11 cellular contexts compared by ENCODE assay signal in genomic region chr9:127943011-127943662, GRCh38. TPM values are rescaled to one million over a fixed set of nuclear protein-coding genes. Genes with fewer than 3 reads are reported as not detected.
DNase-seq lines count a peak whose midpoint lies in the region; ATAC-seq and TF ChIP-seq lines count a peak whose summit lies in the region.
"Had no signal": no experiment of that assay in that cellular context is flagged by ENCODE, and none has a peak within 500 bp of the region (broad histone marks: within the 10 kb centered on the region; RNA-seq: fewer than 3 reads in every experiment).

No MANE protein-coding gene starts in this region.

- peak; percentile 6 to 14 for ATAC-seq in activated T-cell treated with anti-CD3 and anti-CD28 coated beads, Interleukin-2, amount 50 U/mL, for 72 hours (replicated peaks in 1 of 2)
- no peak for ATAC-seq in PC-3
- ATAC-seq in GM21717 (IDR thresholded peaks at IDR 0.05; ENCODE audit: unreplicated experiment): no peak

- no peaks in the 10 kb centered on the region for H3F3A ChIP-seq in PC-3 (ENCODE audit: low read length, unreplicated experiment)

- no peaks in the 10 kb centered on the region for H3K9me3 ChIP-seq in PC-3 (ENCODE audit: low read length)
- H3K9me3 ChIP-seq in effector memory CD4-positive, alpha-beta T cell (ENCODE audit: control insufficient read depth, low read length): no peaks in the 10 kb centered on the region
- H3K9me3 ChIP-seq: stomach had no signal

- DNase-seq in activated T-cell treated with anti-CD3 and anti-CD28 coated beads, Interleukin-2, amount 50 U/mL, for 72 hours: no peak
- no peak for DNase-seq in activated T-cell treated with anti-CD3 and anti-CD28 coated beads, Interleukin-2, amount 50 U/mL, for 1 hour
- DNase-seq in PC-3: no peak
- no peak for DNase-seq in effector memory CD4-positive, alpha-beta T cell
- DNase-seq in substantia nigra (lab: John Stamatoyannopoulos, UW): peak in 1 of 49 donors; percentile 20
- no peak for DNase-seq in activated T-helper 1 cell treated with anti-CD3 and anti-CD28 coated beads, Interleukin-12 subunit alpha, Interleukin-12 subunit beta, Interleukin-2, Interleukin-4 antibody, amounts not matched to agents 30 ng/mL and 10 ng/mL and 1 ng/mL, durations not matched to agents 14 hours and 24 hours and 36 hours (ENCODE audit: low spot score)
- no peak for DNase-seq in stimulated activated CD4-positive, alpha-beta T cell treated with anti-CD3 and anti-CD28 coated beads, Interleukin-2, amount 100 ng/mL, for 24 hours
- DNase-seq: foreskin keratinocyte had no signal

- H3K27ac ChIP-seq in PC-3 (ENCODE audit: low read length) (no peak overlapping the region), substantia nigra (ENCODE audit: low read depth, low read length, poor library complexity, severe bottlenecking) (peak overlapping the region; percentile 80)
- H3K27ac ChIP-seq in effector memory CD4-positive, alpha-beta T cell (ENCODE audit: insufficient read depth, low read length, poor library complexity, severe bottlenecking): peak overlapping the region; percentile 9
- H3K27ac ChIP-seq: foreskin keratinocyte had no signal

- no peaks in the 10 kb centered on the region for H3K27me3 Mint-ChIP-seq in activated T-cell treated with anti-CD3 and anti-CD28 coated beads, Interleukin-2, amount 50 U/mL, for 72 hours (ENCODE audit: low read depth)
- peaks cover 2% of the 10 kb centered on the region for H3K27me3 Mint-ChIP-seq in activated T-helper 1 cell treated with anti-CD3 and anti-CD28 coated beads, Interleukin-12 subunit alpha, Interleukin-12 subunit beta, Interleukin-2, Interleukin-4 antibody, amounts not matched to agents 30 ng/mL and 10 ng/mL and 1 ng/mL, durations not matched to agents 14 hours and 24 hours and 36 hours (ENCODE audit: insufficient read depth)

- no peaks in the 10 kb centered on the region for H3K9me2 ChIP-seq in PC-3 (replicated peaks; ENCODE audit: low read length)

- BruUV-seq in PC-3 (replicated peaks; lab: Mats Ljungman, UMichigan): no TSS peak

- H3K4me2 ChIP-seq in PC-3 (ENCODE audit: low read length): no peak overlapping the region

- no peak overlapping the region for H3K4me3 ChIP-seq in PC-3 (ENCODE audit: low read length)
- no peak overlapping the region for H3K4me3 ChIP-seq in effector memory CD4-positive, alpha-beta T cell (ENCODE audit: insufficient read depth, low read depth, low read length, poor library complexity, severe bottlenecking)
- H3K4me3 ChIP-seq: stomach had no signal

- no peaks in the 10 kb centered on the region for H3K27me3 ChIP-seq in PC-3 (ENCODE audit: low read length)
- H3K27me3 ChIP-seq in effector memory CD4-positive, alpha-beta T cell (replicated peaks; ENCODE audit: control insufficient read depth, insufficient read depth, low read length, poor library complexity, severe bottlenecking): no peaks in the 10 kb centered on the region
- H3K27me3 ChIP-seq: foreskin keratinocyte, stomach had no signal

- no peak overlapping the region for H3K9ac ChIP-seq in PC-3 (ENCODE audit: low read length)

- POLR2A ChIA-PET in PC-3 (lab: Charles Lee; ENCODE audit: unreplicated experiment): interaction anchor here (0.5 kb wide), 1 partner anchor 167 kb away, joined by 21 read pairs; no protein-coding TSS in a partner anchor

- H3K27ac Mint-ChIP-seq in activated T-cell treated with anti-CD3 and anti-CD28 coated beads, Interleukin-2, amount 50 U/mL, for 72 hours: no peak overlapping the region
- no peak overlapping the region for H3K27ac Mint-ChIP-seq in activated T-helper 1 cell treated with anti-CD3 and anti-CD28 coated beads, Interleukin-12 subunit alpha, Interleukin-12 subunit beta, Interleukin-2, Interleukin-4 antibody, amounts not matched to agents 30 ng/mL and 10 ng/mL and 1 ng/mL, durations not matched to agents 14 hours and 24 hours and 36 hours

- peaks cover 2 to 11% of the 10 kb centered on the region in 2 donors for H3K36me3 Mint-ChIP-seq in activated T-cell treated with anti-CD3 and anti-CD28 coated beads, Interleukin-2, amount 50 U/mL, for 72 hours (ENCODE audit: insufficient read depth in 2 of 2)
- H3K36me3 Mint-ChIP-seq in activated T-helper 1 cell treated with anti-CD3 and anti-CD28 coated beads, Interleukin-12 subunit alpha, Interleukin-12 subunit beta, Interleukin-2, Interleukin-4 antibody, amounts not matched to agents 30 ng/mL and 10 ng/mL and 1 ng/mL, durations not matched to agents 14 hours and 24 hours and 36 hours (ENCODE audit: low read depth): peaks cover 28% of the 10 kb centered on the region

- peak; percentile 1; the same call in 1 of the 2 replicates for TF ChIP-seq CTCF in PC-3 (conservative IDR thresholded peaks at IDR 0.05; ENCODE audit: low read depth, low read length)

- H3K9me3 Mint-ChIP-seq in activated T-cell treated with anti-CD3 and anti-CD28 coated beads, Interleukin-2, amount 50 U/mL, for 72 hours: no peaks in the 10 kb centered on the region
- no peaks in the 10 kb centered on the region for H3K9me3 Mint-ChIP-seq in activated T-helper 1 cell treated with anti-CD3 and anti-CD28 coated beads, Interleukin-12 subunit alpha, Interleukin-12 subunit beta, Interleukin-2, Interleukin-4 antibody, amounts not matched to agents 30 ng/mL and 10 ng/mL and 1 ng/mL, durations not matched to agents 14 hours and 24 hours and 36 hours
- H3K9me3 Mint-ChIP-seq: activated T-cell treated with anti-CD3 and anti-CD28 coated beads, Interleukin-2, amount 50 U/mL, for 4 hours had no signal

- H3K36me3 ChIP-seq in PC-3 (ENCODE audit: low read depth, low read length): no peaks in the 10 kb centered on the region
- H3K36me3 ChIP-seq in effector memory CD4-positive, alpha-beta T cell (ENCODE audit: control insufficient read depth, insufficient read depth, low read length): peaks cover 77% of the 10 kb centered on the region

- H3K4me1 Mint-ChIP-seq in activated T-cell treated with anti-CD3 and anti-CD28 coated beads, Interleukin-2, amount 50 U/mL, for 72 hours (ENCODE audit: low read depth): peaks cover 24% of the 10 kb centered on the region
- peaks cover 19% of the 10 kb centered on the region for H3K4me1 Mint-ChIP-seq in activated T-helper 1 cell treated with anti-CD3 and anti-CD28 coated beads, Interleukin-12 subunit alpha, Interleukin-12 subunit beta, Interleukin-2, Interleukin-4 antibody, amounts not matched to agents 30 ng/mL and 10 ng/mL and 1 ng/mL, durations not matched to agents 14 hours and 24 hours and 36 hours (ENCODE audit: low read depth)

- no peaks in the 10 kb centered on the region for H3K79me2 ChIP-seq in PC-3 (ENCODE audit: low read length)

- no peaks in the 10 kb centered on the region for H3K4me1 ChIP-seq in PC-3 (ENCODE audit: insufficient read depth, low read length)
- H3K4me1 ChIP-seq in effector memory CD4-positive, alpha-beta T cell (ENCODE audit: control insufficient read depth, insufficient read depth, low read length, poor library complexity, severe bottlenecking): peaks cover 7% of the 10 kb centered on the region
- H3K4me1 ChIP-seq: foreskin keratinocyte had no signal

- H4K20me1 ChIP-seq in PC-3 (ENCODE audit: low read length): no peaks in the 10 kb centered on the region

- H3K4me3 Mint-ChIP-seq in activated T-cell treated with anti-CD3 and anti-CD28 coated beads, Interleukin-2, amount 50 U/mL, for 72 hours: no peak overlapping the region
- H3K4me3 Mint-ChIP-seq in activated T-helper 1 cell treated with anti-CD3 and anti-CD28 coated beads, Interleukin-12 subunit alpha, Interleukin-12 subunit beta, Interleukin-2, Interleukin-4 antibody, amounts not matched to agents 30 ng/mL and 10 ng/mL and 1 ng/mL, durations not matched to agents 14 hours and 24 hours and 36 hours: no peak overlapping the region
- H3K4me3 Mint-ChIP-seq: activated T-cell treated with anti-CD3 and anti-CD28 coated beads, Interleukin-2, amount 50 U/mL, for 4 hours had no signal

- no peak overlapping the region for H2AFZ ChIP-seq in PC-3 (ENCODE audit: low read length)

- intact Hi-C loops in PC-3 (cut with micrococcal nuclease): loop anchor here (2.0 kb wide), 2 partner anchors 36 to 92 kb away; no protein-coding TSS in a partner anchor
- intact Hi-C loops in activated T-helper 1 cell treated with anti-CD3 and anti-CD28 coated beads, Interleukin-12 subunit alpha, Interleukin-12 subunit beta, Interleukin-2, Interleukin-4 antibody, amounts not matched to agents 30 ng/mL and 10 ng/mL and 1 ng/mL, durations not matched to agents 14 hours and 24 hours and 36 hours (cut with micrococcal nuclease): loop anchor here (1.0 to 2.0 kb wide), 6 partner anchors 12 to 174 kb away; partner anchors contain the start of gene EEIG1

- CTCF ChIA-PET in PC-3 (lab: Charles Lee): interaction anchor here (0.5 to 1.7 kb wide), 3 partner anchors 37 to 92 kb away, joined by 3 to 13 read pairs (median 4); partner anchors contain the start of gene EEIG1

RNA-seq across cellular contexts. Expression of gene DPM2, which starts 5.5 kb away (rescaled TPM):
- 10 to 100 TPM; 44.2 to 51.1 TPM for total RNA-seq in activated T-cell treated with anti-CD3 and anti-CD28 coated beads, Interleukin-2, amount 50 U/mL, for 72 hours
- total RNA-seq in PC-3 (2014; rRNA removed): 32.0 and 33.0 TPM in 2 replicates
- total RNA-seq in activated T-helper 1 cell treated with anti-CD3 and anti-CD28 coated beads, Interleukin-12 subunit alpha, Interleukin-12 subunit beta, Interleukin-2, Interleukin-4 antibody, amounts not matched to agents 30 ng/mL and 10 ng/mL and 1 ng/mL, durations not matched to agents 14 hours and 24 hours and 36 hours: 62.6 and 70.2 TPM in 2 replicates

RNA-seq across cellular contexts. Expression of gene PIP5KL1, which starts 12.6 kb away (rescaled TPM):
- total RNA-seq in activated T-cell treated with anti-CD3 and anti-CD28 coated beads, Interleukin-2, amount 50 U/mL, for 72 hours: 1 to 10 TPM; 4.4 to 6.4 TPM
- 5.1 and 5.4 TPM in 2 replicates for total RNA-seq in PC-3 (2014; rRNA removed)
- total RNA-seq in activated T-helper 1 cell treated with anti-CD3 and anti-CD28 coated beads, Interleukin-12 subunit alpha, Interleukin-12 subunit beta, Interleukin-2, Interleukin-4 antibody, amounts not matched to agents 30 ng/mL and 10 ng/mL and 1 ng/mL, durations not matched to agents 14 hours and 24 hours and 36 hours: 1.1 and 1.2 TPM in 2 replicates

RNA-seq across cellular contexts. Expression of gene ST6GALNAC4, which starts 26.3 kb away (rescaled TPM):
- total RNA-seq in activated T-cell treated with anti-CD3 and anti-CD28 coated beads, Interleukin-2, amount 50 U/mL, for 72 hours: 10 to 100 TPM; 28.1 to 30.5 TPM
- total RNA-seq in PC-3 (2014; rRNA removed): 26.9 and 27.8 TPM in 2 replicates
- 30.8 and 31.6 TPM in 2 replicates for total RNA-seq in activated T-helper 1 cell treated with anti-CD3 and anti-CD28 coated beads, Interleukin-12 subunit alpha, Interleukin-12 subunit beta, Interleukin-2, Interleukin-4 antibody, amounts not matched to agents 30 ng/mL and 10 ng/mL and 1 ng/mL, durations not matched to agents 14 hours and 24 hours and 36 hours

RNA-seq across cellular contexts. Expression of gene EEIG1, which starts 37.7 kb away (rescaled TPM):
- 10 to 100 TPM; 59.2 to 75.1 TPM for total RNA-seq in activated T-cell treated with anti-CD3 and anti-CD28 coated beads, Interleukin-2, amount 50 U/mL, for 72 hours
- total RNA-seq in PC-3 (2014; rRNA removed): 10.8 and 26.1 TPM in 2 replicates
- total RNA-seq in activated T-helper 1 cell treated with anti-CD3 and anti-CD28 coated beads, Interleukin-12 subunit alpha, Interleukin-12 subunit beta, Interleukin-2, Interleukin-4 antibody, amounts not matched to agents 30 ng/mL and 10 ng/mL and 1 ng/mL, durations not matched to agents 14 hours and 24 hours and 36 hours: 39.8 and 43.4 TPM in 2 replicates

RNA-seq across cellular contexts. Expression of gene ST6GALNAC6, which starts 43.7 kb away (rescaled TPM):
- total RNA-seq in activated T-cell treated with anti-CD3 and anti-CD28 coated beads, Interleukin-2, amount 50 U/mL, for 72 hours: 10 to 100 TPM; 74.4 to 75.6 TPM
- total RNA-seq in PC-3 (2014; rRNA removed): 8.5 and 14.5 TPM in 2 replicates
- total RNA-seq in activated T-helper 1 cell treated with anti-CD3 and anti-CD28 coated beads, Interleukin-12 subunit alpha, Interleukin-12 subunit beta, Interleukin-2, Interleukin-4 antibody, amounts not matched to agents 30 ng/mL and 10 ng/mL and 1 ng/mL, durations not matched to agents 14 hours and 24 hours and 36 hours: 60.6 and 62.4 TPM in 2 replicates

Comparison
In these comparisons a context has a peak if more than half of its experiments do, and no peak if none do; other contexts are left out.
1. ATAC-seq: peak in activated T-cell treated with anti-CD3 and anti-CD28 coated beads, Interleukin-2, amount 50 U/mL, for 72 hours (2 of 2); none in PC-3 (single experiment) and GM21717 (single experiment).